8 cellular contexts compared by ENCODE assay signal in the genomic region with DNA sequence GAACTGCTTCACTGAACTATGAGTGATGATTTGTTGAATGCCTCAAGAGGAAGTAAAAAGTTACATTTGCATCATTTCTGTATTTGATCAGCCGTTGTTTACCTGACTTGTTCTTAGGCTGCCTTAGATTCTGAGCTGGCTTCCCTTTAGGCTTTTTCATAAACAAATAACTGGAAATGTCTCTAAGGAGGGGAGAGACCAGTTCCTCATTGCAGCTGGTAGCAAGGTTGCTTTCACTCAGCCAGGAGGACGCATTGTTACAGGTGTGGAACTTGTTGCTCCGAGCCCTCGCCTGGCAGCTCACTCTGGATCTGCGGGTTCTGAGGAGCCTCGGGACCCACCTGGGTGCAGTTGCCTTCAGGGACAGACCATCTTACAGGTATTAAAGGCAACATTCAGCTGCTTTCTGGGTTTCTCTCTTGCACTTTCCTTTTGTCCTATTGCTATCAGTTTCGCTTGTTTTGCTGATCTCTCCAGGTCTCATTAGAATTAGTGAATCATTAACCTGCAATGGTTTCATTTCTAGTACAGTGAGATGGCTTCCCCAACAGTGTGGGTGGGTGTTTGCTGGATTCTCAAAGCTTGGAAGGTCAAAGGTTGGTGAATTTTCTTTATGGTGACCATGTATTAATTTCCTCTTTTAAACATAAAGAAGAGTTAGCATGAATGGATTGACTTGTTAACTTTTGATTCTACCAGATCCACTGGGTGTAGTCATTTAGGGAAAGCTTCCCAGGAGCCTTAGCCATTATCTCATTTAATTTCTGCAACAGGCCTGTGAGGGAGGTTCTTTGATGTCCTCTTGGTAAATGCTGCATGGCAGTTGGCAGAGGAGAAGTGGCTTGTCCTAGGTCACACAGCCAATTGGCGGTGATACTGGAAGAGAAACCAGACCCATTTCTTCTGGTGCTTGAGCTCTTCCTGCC. TPM values are rescaled to one million over a fixed set of nuclear protein-coding genes. Genes with fewer than 3 reads are reported as not detected.
DNase-seq lines count a peak whose midpoint lies in the region; ATAC-seq lines count a peak whose summit lies in the region.

A gene with protein sequence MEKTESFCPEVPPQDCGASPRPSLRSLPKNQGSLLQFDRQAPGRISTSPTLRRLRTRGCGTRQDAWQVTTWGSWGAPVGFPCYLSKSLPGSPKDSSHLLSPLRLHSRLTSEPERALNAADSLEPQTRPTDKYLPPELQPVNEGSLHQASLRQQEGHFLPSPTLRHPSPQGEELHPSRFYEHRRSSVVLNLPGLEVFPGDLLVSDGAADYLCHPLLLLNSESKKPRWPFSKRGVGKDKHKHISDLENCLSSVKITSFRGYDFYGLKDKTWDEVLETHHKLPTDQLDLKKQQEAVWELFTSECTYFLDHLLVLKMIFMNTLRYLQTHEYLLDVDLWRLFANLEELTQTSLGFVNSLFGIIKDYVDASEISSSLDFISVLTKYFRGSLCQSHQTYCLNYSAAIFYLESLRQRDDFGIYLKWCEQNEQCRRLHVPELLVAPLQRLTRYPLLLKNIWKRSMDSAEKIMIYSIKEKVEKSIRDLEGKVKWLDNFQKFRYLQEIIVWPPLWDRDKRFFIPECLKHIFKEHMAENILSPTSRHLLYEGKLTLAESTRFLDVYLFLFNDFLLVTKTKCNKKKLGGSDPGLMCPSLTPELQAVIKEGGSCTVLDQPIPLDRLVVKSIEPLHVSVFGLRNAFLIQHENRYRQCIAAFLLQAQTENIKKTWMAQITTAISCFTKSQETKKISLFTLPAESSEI (plus strand): TSS at position 236 of the 926 bp plus-strand sequence. CDS start 3,643 bp downstream, outside the sequence.

- peaks cover 0 to 2% of the 10 kb centered on the region in 2 donors for H3K36me3 Mint-ChIP-seq in naive B cell

- peak within 1 kb of the TSS; percentile 7 to 87 (median 46) for H3K4me3 Mint-ChIP-seq in naive B cell

- H3K27me3 Mint-ChIP-seq in naive B cell: no peaks in the 10 kb centered on the region

- peaks cover 0 to 3% (median 0%) of the 10 kb centered on the region in 7 donors for H3K9me3 Mint-ChIP-seq in naive B cell

- peaks cover 11 to 26% (median 14%) of the 10 kb centered on the region in 3 donors for H3K4me1 Mint-ChIP-seq in naive B cell

- DNase-seq in NCI-H526 treated with DMSO at 0.1 percent for 48 hours (lab: John Stamatoyannopoulos, UW) (peak; percentile 92), naive B cell (peak; percentile 51), OCI-M2 (lab: John Stamatoyannopoulos, UW; ENCODE audit: unreplicated experiment) (no peak), amygdala (lab: John Stamatoyannopoulos, UW) (no peak), occipital lobe (lab: John Stamatoyannopoulos, UW) (no peak)
- no peak for DNase-seq in activated CD8-positive, alpha-beta memory T cell treated with anti-CD3 and anti-CD28 coated beads for 24 hours

- peak within 1 kb of the TSS; percentile 35 to 93 (median 76) for H3K27ac Mint-ChIP-seq in naive B cell

- ATAC-seq in GM18861 (IDR thresholded peaks at IDR 0.05; ENCODE audit: unreplicated experiment): peak; percentile 94
- peak; percentile 92 for ATAC-seq in HG02610 (IDR thresholded peaks at IDR 0.05; ENCODE audit: unreplicated experiment)
- peak; percentile 82 to 87 for ATAC-seq in naive B cell (ENCODE audit: low read depth in 2 of 2)

RNA-seq across cellular contexts. Expression of the gene that starts here (rescaled TPM):
- under 1 TPM in 4 of 6 donors, not detected in 2; 0.08 to 0.20 (median 0.11) TPM for polyA plus RNA-seq in naive B cell (ENCODE audit: low read depth in 6 of 6)
- total RNA-seq in occipital lobe: not detected

Comparison
In these comparisons a context has a peak if more than half of its experiments do, and no peak if none do; other contexts are left out.
1. Peak in DNase-seq and ATAC-seq in naive B cell; RNA of the gene not detected or under 1 TPM.